Comparison of ENCODE assay signal across 1 cellular context in genomic region chr2:74454654-74455511, GRCh38.
TF ChIP-seq lines count a peak whose summit lies in the region.

INO80B (plus strand) TSS chr2:74455087; CDS start chr2:74455117, 30 bp downstream.

TF ChIP-seq in HepG2, 621 proteins besides CTCF, POLR2A, EP300 and RAD21 (continued from another document and continues in another):
- 0 out of 2 replicates have a peak, but pooled peaks have one; percentile 82 for TF ChIP-seq ZNF318 (CRISPR knock-in tag; IDR thresholded peaks at IDR 0.05)
- no peak for TF ChIP-seq ATM (IDR thresholded peaks at IDR 0.05; ENCODE audit: borderline replicate concordance)
- TF ChIP-seq REPIN1 (CRISPR knock-in tag; IDR thresholded peaks at IDR 0.05; ENCODE audit: borderline replicate concordance, low read depth): peak; percentile 99
- TF ChIP-seq ZSCAN29 (CRISPR knock-in tag; conservative IDR thresholded peaks at IDR 0.05): no peak; the same call in 1 of the 2 replicates
- TF ChIP-seq ZNF549 (CRISPR knock-in tag; IDR thresholded peaks at IDR 0.05): no peak
- TF ChIP-seq ZNF136 (CRISPR knock-in tag; IDR thresholded peaks at IDR 0.05; ENCODE audit: low read depth): 0 out of 2 replicates have a peak, but pooled peaks have one; percentile 72
- no peak for TF ChIP-seq SRSF9 (IDR thresholded peaks at IDR 0.05; ENCODE audit: borderline replicate concordance, insufficient read depth, low read depth, low read length, poor library complexity, severe bottlenecking)
- no peak for TF ChIP-seq NR3C1 (CRISPR knock-in tag; IDR thresholded peaks at IDR 0.05)
- TF ChIP-seq PBX3 (CRISPR knock-in tag; IDR thresholded peaks at IDR 0.05; ENCODE audit: borderline replicate concordance): no peak
- peak; percentile 39 for TF ChIP-seq IKZF4 (CRISPR knock-in tag; IDR thresholded peaks at IDR 0.05; ENCODE audit: borderline replicate concordance, low read depth, not compliant biosample characterization)
- TF ChIP-seq ZNF225 (CRISPR knock-in tag; IDR thresholded peaks at IDR 0.05): no peak
- peak; percentile 95 for TF ChIP-seq ELF3 (CRISPR knock-in tag; IDR thresholded peaks at IDR 0.05)
- TF ChIP-seq FOXO1 (CRISPR knock-in tag; IDR thresholded peaks at IDR 0.05): peak; percentile 91
- peak; percentile 88; the same call in 1 of the 2 replicates for TF ChIP-seq ZNF510 (CRISPR knock-in tag; IDR thresholded peaks at IDR 0.05; ENCODE audit: low read depth)
- TF ChIP-seq KDM5A (IDR thresholded peaks at IDR 0.05; ENCODE audit: borderline replicate concordance, low read length): peak; percentile 98
- no peak for TF ChIP-seq ZSCAN22 (CRISPR knock-in tag; IDR thresholded peaks at IDR 0.05)
- TF ChIP-seq, protein P1, sequence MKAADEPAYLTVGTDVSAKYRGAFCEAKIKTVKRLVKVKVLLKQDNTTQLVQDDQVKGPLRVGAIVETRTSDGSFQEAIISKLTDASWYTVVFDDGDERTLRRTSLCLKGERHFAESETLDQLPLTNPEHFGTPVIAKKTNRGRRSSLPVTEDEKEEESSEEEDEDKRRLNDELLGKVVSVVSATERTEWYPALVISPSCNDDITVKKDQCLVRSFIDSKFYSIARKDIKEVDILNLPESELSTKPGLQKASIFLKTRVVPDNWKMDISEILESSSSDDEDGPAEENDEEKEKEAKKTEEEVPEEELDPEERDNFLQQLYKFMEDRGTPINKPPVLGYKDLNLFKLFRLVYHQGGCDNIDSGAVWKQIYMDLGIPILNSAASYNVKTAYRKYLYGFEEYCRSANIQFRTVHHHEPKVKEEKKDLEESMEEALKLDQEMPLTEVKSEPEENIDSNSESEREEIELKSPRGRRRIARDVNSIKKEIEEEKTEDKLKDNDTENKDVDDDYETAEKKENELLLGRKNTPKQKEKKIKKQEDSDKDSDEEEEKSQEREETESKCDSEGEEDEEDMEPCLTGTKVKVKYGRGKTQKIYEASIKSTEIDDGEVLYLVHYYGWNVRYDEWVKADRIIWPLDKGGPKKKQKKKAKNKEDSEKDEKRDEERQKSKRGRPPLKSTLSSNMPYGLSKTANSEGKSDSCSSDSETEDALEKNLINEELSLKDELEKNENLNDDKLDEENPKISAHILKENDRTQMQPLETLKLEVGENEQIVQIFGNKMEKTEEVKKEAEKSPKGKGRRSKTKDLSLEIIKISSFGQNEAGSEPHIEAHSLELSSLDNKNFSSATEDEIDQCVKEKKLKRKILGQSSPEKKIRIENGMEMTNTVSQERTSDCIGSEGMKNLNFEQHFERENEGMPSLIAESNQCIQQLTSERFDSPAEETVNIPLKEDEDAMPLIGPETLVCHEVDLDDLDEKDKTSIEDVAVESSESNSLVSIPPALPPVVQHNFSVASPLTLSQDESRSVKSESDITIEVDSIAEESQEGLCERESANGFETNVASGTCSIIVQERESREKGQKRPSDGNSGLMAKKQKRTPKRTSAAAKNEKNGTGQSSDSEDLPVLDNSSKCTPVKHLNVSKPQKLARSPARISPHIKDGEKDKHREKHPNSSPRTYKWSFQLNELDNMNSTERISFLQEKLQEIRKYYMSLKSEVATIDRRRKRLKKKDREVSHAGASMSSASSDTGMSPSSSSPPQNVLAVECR (CRISPR knock-in tag; IDR thresholded peaks at IDR 0.05; ENCODE audit: borderline replicate concordance): peak; percentile 99
- no peak for TF ChIP-seq ZNF292 (CRISPR knock-in tag; IDR thresholded peaks at IDR 0.05; ENCODE audit: borderline replicate concordance, low read depth)
- TF ChIP-seq HDAC2 (CRISPR knock-in tag; IDR thresholded peaks at IDR 0.05): peak; percentile 97
- TF ChIP-seq JUNB (CRISPR knock-in tag; IDR thresholded peaks at IDR 0.05; ENCODE audit: borderline replicate concordance): no peak
- peak; percentile 16; the same call in 1 of the 2 replicates for TF ChIP-seq PRDM15 (CRISPR knock-in tag; IDR thresholded peaks at IDR 0.05)
- TF ChIP-seq, protein P2, sequence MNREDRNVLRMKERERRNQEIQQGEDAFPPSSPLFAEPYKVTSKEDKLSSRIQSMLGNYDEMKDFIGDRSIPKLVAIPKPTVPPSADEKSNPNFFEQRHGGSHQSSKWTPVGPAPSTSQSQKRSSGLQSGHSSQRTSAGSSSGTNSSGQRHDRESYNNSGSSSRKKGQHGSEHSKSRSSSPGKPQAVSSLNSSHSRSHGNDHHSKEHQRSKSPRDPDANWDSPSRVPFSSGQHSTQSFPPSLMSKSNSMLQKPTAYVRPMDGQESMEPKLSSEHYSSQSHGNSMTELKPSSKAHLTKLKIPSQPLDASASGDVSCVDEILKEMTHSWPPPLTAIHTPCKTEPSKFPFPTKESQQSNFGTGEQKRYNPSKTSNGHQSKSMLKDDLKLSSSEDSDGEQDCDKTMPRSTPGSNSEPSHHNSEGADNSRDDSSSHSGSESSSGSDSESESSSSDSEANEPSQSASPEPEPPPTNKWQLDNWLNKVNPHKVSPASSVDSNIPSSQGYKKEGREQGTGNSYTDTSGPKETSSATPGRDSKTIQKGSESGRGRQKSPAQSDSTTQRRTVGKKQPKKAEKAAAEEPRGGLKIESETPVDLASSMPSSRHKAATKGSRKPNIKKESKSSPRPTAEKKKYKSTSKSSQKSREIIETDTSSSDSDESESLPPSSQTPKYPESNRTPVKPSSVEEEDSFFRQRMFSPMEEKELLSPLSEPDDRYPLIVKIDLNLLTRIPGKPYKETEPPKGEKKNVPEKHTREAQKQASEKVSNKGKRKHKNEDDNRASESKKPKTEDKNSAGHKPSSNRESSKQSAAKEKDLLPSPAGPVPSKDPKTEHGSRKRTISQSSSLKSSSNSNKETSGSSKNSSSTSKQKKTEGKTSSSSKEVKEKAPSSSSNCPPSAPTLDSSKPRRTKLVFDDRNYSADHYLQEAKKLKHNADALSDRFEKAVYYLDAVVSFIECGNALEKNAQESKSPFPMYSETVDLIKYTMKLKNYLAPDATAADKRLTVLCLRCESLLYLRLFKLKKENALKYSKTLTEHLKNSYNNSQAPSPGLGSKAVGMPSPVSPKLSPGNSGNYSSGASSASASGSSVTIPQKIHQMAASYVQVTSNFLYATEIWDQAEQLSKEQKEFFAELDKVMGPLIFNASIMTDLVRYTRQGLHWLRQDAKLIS (CRISPR knock-in tag; IDR thresholded peaks at IDR 0.05): no peak
- peak; percentile 81; the same call in 1 of the 2 replicates for TF ChIP-seq TMF1 (CRISPR knock-in tag; IDR thresholded peaks at IDR 0.05; ENCODE audit: low read depth)
- TF ChIP-seq NCOA2 (CRISPR knock-in tag; IDR thresholded peaks at IDR 0.05): peak; percentile 67
- no peak; the same call in 1 of the 2 replicates for TF ChIP-seq ZNF775 (CRISPR knock-in tag; IDR thresholded peaks at IDR 0.05; ENCODE audit: borderline replicate concordance)
- peak; percentile 94 for TF ChIP-seq ETV6 (CRISPR knock-in tag; conservative IDR thresholded peaks at IDR 0.05)
- TF ChIP-seq ZNF121 (CRISPR knock-in tag; IDR thresholded peaks at IDR 0.05): peak; percentile 62; the same call in 1 of the 2 replicates
- no peak for TF ChIP-seq RBM22 (optimal IDR thresholded peaks at IDR 0.05; ENCODE audit: low read length)
- TF ChIP-seq KDM6A (CRISPR knock-in tag; IDR thresholded peaks at IDR 0.05; ENCODE audit: low read depth): no peak
- TF ChIP-seq ZNF546 (CRISPR knock-in tag; conservative IDR thresholded peaks at IDR 0.05): no peak
